1 cellular context compared by ENCODE assay signal in the genomic region with DNA sequence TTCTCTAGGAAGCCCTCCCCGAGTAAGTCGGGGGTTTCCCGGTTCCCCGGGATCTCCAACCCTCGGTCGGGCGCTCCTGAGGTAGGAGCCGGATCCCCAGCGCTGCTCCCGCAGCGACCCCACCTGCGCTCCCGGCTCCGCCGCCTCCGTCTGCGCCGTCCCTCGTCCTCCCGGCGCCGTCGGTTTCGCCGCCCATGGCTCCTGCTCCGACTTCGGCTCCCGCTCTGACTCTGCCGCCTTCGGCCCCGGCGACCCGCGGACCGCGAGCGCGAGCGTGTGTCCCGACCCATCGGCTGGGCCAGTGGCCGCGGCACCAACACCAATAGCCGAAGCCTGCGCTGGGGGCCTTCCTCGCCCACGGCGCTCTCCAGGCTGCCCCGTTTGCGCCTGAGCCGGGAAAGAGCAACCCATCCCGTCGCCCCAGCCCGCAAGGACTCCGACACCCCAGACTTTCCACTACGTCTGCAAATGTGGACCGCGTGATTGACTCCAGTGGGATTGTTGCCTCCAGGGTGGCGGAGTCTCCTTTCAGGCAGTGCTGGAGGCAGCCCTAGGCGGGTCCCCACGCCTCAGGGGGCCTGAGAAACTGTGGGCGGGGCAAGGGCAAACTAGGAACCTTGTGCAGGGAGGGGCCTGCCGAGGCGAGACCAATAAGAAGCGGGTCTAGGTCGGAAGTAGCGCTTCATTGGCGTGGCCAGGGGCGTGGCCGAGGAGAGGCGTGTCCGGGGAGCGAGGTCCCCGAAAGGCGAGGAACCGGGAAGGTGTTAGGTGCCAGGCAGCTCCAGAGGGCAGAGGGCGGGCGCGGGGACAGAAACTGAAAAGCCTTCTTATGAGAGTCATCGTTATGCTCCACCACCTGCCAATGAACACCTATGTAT.
TF ChIP-seq lines count a peak whose summit lies in the region.

Gene CACTIN, minus strand, starts transcription at position 318 of the 878 bp plus-strand sequence. Its CDS starts 28 bp downstream, at position 290.

TF ChIP-seq in HepG2, 621 proteins besides CTCF, POLR2A, EP300 and RAD21 (continued from another document and continues in another):
- TF ChIP-seq, protein P1, sequence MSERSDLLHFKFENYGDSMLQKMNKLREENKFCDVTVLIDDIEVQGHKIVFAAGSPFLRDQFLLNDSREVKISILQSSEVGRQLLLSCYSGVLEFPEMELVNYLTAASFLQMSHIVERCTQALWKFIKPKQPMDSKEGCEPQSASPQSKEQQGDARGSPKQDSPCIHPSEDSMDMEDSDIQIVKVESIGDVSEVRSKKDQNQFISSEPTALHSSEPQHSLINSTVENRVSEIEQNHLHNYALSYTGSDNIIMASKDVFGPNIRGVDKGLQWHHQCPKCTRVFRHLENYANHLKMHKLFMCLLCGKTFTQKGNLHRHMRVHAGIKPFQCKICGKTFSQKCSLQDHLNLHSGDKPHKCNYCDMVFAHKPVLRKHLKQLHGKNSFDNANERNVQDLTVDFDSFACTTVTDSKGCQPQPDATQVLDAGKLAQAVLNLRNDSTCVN (CRISPR knock-in tag; IDR thresholded peaks at IDR 0.05; ENCODE audit: borderline replicate concordance) = peak; percentile 44; the same call in 1 of the 2 replicates
- TF ChIP-seq ZNF224 (CRISPR knock-in tag; IDR thresholded peaks at IDR 0.05) (no peak), SRY (CRISPR knock-in tag; IDR thresholded peaks at IDR 0.05) (peak; percentile 85), FOXJ3 (CRISPR knock-in tag; IDR thresholded peaks at IDR 0.05; ENCODE audit: borderline replicate concordance) (no peak), ZNF644 (CRISPR knock-in tag; IDR thresholded peaks at IDR 0.05; ENCODE audit: low read depth) (no peak), RERE (CRISPR knock-in tag; IDR thresholded peaks at IDR 0.05; ENCODE audit: low read depth) (no peak), RNF2 (conservative IDR thresholded peaks at IDR 0.05; ENCODE audit: low read depth) (0 out of 2 replicates have a peak, but pooled peaks have one; percentile 42), HNRNPL (IDR thresholded peaks at IDR 0.05; ENCODE audit: low read depth, low read length) (0 out of 2 replicates have a peak, but pooled peaks have one; percentile 49), SOX5 (CRISPR knock-in tag; IDR thresholded peaks at IDR 0.05; ENCODE audit: borderline replicate concordance) (peak; percentile 45), ZFP37 (CRISPR knock-in tag; IDR thresholded peaks at IDR 0.05; ENCODE audit: borderline replicate concordance) (peak; percentile 26; the same call in 1 of the 2 replicates), ZMYM4 (CRISPR knock-in tag; IDR thresholded peaks at IDR 0.05) (peak; percentile 68), MED13 (CRISPR knock-in tag; IDR thresholded peaks at IDR 0.05) (0 out of 2 replicates have a peak, but pooled peaks have one; percentile 23), CC2D1A (CRISPR knock-in tag; IDR thresholded peaks at IDR 0.05) (no peak), ELF4 (CRISPR knock-in tag; IDR thresholded peaks at IDR 0.05; ENCODE audit: borderline replicate concordance) (peak; percentile 93), ZNF569 (CRISPR knock-in tag; IDR thresholded peaks at IDR 0.05; ENCODE audit: borderline replicate concordance) (no peak), ZNF652 (CRISPR knock-in tag; IDR thresholded peaks at IDR 0.05; ENCODE audit: borderline replicate concordance, low read depth) (no peak), TIGD3 (CRISPR knock-in tag; IDR thresholded peaks at IDR 0.05; ENCODE audit: borderline replicate concordance) (no peak), HDAC1 (CRISPR knock-in tag; IDR thresholded peaks at IDR 0.05) (peak; percentile 100), FOXO1 (CRISPR knock-in tag; IDR thresholded peaks at IDR 0.05) (peak; percentile 67; the same call in 1 of the 2 replicates), ZNF552 (CRISPR knock-in tag; IDR thresholded peaks at IDR 0.05; ENCODE audit: borderline replicate concordance) (peak; percentile 63; the same call in 1 of the 2 replicates), SP140L (CRISPR knock-in tag; IDR thresholded peaks at IDR 0.05; ENCODE audit: borderline replicate concordance) (0 out of 2 replicates have a peak, but pooled peaks have one; percentile 54), ZFYVE20 (CRISPR knock-in tag; IDR thresholded peaks at IDR 0.05; ENCODE audit: borderline replicate concordance, low read depth) (0 out of 2 replicates have a peak, but pooled peaks have one; percentile 47), MXD4 (CRISPR knock-in tag; IDR thresholded peaks at IDR 0.05) (peak; percentile 90), TRIM24 (CRISPR knock-in tag; IDR thresholded peaks at IDR 0.05) (no peak), PAX8 (CRISPR knock-in tag; IDR thresholded peaks at IDR 0.05; ENCODE audit: borderline replicate concordance) (no peak), ZNF670 (CRISPR knock-in tag; IDR thresholded peaks at IDR 0.05; ENCODE audit: borderline replicate concordance) (0 out of 2 replicates have a peak, but pooled peaks have one; percentile 36), REL (CRISPR knock-in tag; conservative IDR thresholded peaks at IDR 0.05) (peak; percentile 31; the same call in 1 of the 2 replicates), ETV6 (CRISPR knock-in tag; conservative IDR thresholded peaks at IDR 0.05) (no peak), TMF1 (CRISPR knock-in tag; IDR thresholded peaks at IDR 0.05; ENCODE audit: low read depth) (peak; percentile 73; the same call in 1 of the 2 replicates), FOSL2 (CRISPR knock-in tag; IDR thresholded peaks at IDR 0.05) (0 out of 2 replicates have a peak, but pooled peaks have one; percentile 24), HNF4G (IDR thresholded peaks at IDR 0.05; ENCODE audit: borderline replicate concordance, low read depth, low read length) (no peak), HNF4G (CRISPR knock-in tag; IDR thresholded peaks at IDR 0.05; ENCODE audit: borderline replicate concordance, low read depth) (0 out of 2 replicates have a peak, but pooled peaks have one; percentile 33), MBD4 (IDR thresholded peaks at IDR 0.05; ENCODE audit: borderline replicate concordance, low read length) (no peak), CENPT (CRISPR knock-in tag; IDR thresholded peaks at IDR 0.05; ENCODE audit: low read depth) (no peak), CEBPB (IDR thresholded peaks at IDR 0.05; ENCODE audit: borderline replicate concordance, low read depth, low read length) (no peak), SALL1 (CRISPR knock-in tag; IDR thresholded peaks at IDR 0.05) (peak; percentile 89), RCOR2 (CRISPR knock-in tag; IDR thresholded peaks at IDR 0.05) (no peak), SYNCRIP (IDR thresholded peaks at IDR 0.05; ENCODE audit: insufficient read depth, low read depth, low read length) (no peak), BRCA1 (CRISPR knock-in tag; IDR thresholded peaks at IDR 0.05) (0 out of 2 replicates have a peak, but pooled peaks have one; percentile 55), ARNTL (CRISPR knock-in tag; IDR thresholded peaks at IDR 0.05) (0 out of 2 replicates have a peak, but pooled peaks have one; percentile 40), ZNF547 (CRISPR knock-in tag; IDR thresholded peaks at IDR 0.05) (peak; percentile 52; the same call in 1 of the 2 replicates), ZMYM2 (CRISPR knock-in tag; IDR thresholded peaks at IDR 0.05) (no peak)
- TF ChIP-seq, protein P2, sequence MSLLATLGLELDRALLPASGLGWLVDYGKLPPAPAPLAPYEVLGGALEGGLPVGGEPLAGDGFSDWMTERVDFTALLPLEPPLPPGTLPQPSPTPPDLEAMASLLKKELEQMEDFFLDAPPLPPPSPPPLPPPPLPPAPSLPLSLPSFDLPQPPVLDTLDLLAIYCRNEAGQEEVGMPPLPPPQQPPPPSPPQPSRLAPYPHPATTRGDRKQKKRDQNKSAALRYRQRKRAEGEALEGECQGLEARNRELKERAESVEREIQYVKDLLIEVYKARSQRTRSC (CRISPR knock-in tag; IDR thresholded peaks at IDR 0.05; ENCODE audit: low read depth) = no peak
- TF ChIP-seq, protein P3, sequence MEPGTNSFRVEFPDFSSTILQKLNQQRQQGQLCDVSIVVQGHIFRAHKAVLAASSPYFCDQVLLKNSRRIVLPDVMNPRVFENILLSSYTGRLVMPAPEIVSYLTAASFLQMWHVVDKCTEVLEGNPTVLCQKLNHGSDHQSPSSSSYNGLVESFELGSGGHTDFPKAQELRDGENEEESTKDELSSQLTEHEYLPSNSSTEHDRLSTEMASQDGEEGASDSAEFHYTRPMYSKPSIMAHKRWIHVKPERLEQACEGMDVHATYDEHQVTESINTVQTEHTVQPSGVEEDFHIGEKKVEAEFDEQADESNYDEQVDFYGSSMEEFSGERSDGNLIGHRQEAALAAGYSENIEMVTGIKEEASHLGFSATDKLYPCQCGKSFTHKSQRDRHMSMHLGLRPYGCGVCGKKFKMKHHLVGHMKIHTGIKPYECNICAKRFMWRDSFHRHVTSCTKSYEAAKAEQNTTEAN (CRISPR knock-in tag; conservative IDR thresholded peaks at IDR 0.05) = 0 out of 2 replicates have a peak, but pooled peaks have one; percentile 23
- TF ChIP-seq, protein P4, sequence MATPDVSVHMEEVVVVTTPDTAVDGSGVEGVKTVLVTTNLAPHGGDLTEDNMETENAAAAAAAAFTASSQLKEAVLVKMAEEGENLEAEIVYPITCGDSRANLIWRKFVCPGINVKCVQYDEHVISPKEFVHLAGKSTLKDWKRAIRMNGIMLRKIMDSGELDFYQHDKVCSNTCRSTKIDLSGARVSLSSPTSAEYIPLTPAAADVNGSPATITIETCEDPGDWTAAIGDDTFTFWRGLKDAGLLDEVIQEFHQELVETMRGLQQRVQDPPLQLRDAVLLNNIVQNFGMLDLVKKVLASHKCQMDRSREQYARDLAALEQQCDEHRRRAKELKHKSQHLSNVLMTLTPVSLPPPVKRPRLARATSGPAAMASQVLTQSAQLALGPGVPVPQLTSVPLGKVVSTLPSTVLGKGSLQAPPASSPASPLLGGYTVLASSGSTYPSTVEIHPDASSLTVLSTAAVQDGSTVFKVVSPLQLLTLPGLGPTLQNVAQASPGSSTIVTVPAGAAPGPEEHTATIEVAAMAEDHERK (CRISPR knock-in tag; IDR thresholded peaks at IDR 0.05; ENCODE audit: low read depth) = 0 out of 2 replicates have a peak, but pooled peaks have one; percentile 38
- TF ChIP-seq, protein P5, sequence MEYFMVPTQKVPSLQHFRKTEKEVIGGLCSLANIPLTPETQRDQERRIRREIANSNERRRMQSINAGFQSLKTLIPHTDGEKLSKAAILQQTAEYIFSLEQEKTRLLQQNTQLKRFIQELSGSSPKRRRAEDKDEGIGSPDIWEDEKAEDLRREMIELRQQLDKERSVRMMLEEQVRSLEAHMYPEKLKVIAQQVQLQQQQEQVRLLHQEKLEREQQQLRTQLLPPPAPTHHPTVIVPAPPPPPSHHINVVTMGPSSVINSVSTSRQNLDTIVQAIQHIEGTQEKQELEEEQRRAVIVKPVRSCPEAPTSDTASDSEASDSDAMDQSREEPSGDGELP (IDR thresholded peaks at IDR 0.05; ENCODE audit: borderline replicate concordance, low read depth) = no peak; the same call in 1 of the 2 replicates
- TF ChIP-seq, protein P6, sequence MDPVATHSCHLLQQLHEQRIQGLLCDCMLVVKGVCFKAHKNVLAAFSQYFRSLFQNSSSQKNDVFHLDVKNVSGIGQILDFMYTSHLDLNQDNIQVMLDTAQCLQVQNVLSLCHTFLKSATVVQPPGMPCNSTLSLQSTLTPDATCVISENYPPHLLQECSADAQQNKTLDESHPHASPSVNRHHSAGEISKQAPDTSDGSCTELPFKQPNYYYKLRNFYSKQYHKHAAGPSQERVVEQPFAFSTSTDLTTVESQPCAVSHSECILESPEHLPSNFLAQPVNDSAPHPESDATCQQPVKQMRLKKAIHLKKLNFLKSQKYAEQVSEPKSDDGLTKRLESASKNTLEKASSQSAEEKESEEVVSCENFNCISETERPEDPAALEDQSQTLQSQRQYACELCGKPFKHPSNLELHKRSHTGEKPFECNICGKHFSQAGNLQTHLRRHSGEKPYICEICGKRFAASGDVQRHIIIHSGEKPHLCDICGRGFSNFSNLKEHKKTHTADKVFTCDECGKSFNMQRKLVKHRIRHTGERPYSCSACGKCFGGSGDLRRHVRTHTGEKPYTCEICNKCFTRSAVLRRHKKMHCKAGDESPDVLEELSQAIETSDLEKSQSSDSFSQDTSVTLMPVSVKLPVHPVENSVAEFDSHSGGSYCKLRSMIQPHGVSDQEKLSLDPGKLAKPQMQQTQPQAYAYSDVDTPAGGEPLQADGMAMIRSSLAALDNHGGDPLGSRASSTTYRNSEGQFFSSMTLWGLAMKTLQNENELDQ (CRISPR knock-in tag; IDR thresholded peaks at IDR 0.05; ENCODE audit: borderline replicate concordance) = no peak
